In genomic region chr11:57491371-57492061, GRCh38 we compare ENCODE assay signal across 9 cellular contexts. TPM values are rescaled to one million over a fixed set of nuclear protein-coding genes. Genes with fewer than 3 reads are reported as not detected.
DNase-seq lines count a peak whose midpoint lies in the region; ATAC-seq, FAIRE-seq and TF ChIP-seq lines count a peak whose summit lies in the region.
"Had no signal": no experiment of that assay in that cellular context is flagged by ENCODE, and none has a peak within 500 bp of the region (broad histone marks: within the 10 kb centered on the region; RNA-seq: fewer than 3 reads in every experiment).

No MANE protein-coding gene starts in this region.

- no peak overlapping the region for H3K27ac Mint-ChIP-seq in Calu3 (ENCODE audit: unreplicated experiment)
- no peak overlapping the region for H3K27ac Mint-ChIP-seq in endodermal cell

- no TSS peak for BruUV-seq in Calu3 (replicated peaks; lab: Mats Ljungman, UMichigan)

- CTCF ChIA-PET in Calu3 (lab: Charles Lee) = no interaction called here

- H3K9me3 ChIP-seq in endodermal cell (ENCODE audit: control insufficient read depth, low read length) (no peaks in the 10 kb centered on the region), pancreas (no peaks in the 10 kb centered on the region), ovary (no peaks in the 10 kb centered on the region)

- TF ChIP-seq EP300 in ovary (IDR thresholded peaks at IDR 0.05) = no peak

- TF ChIP-seq CTCF in Calu3 (IDR thresholded peaks at IDR 0.05; ENCODE audit: unreplicated experiment) (peak; percentile 58), HL-60 (IDR thresholded peaks at IDR 0.05; ENCODE audit: insufficient read depth, low read length) (peak; percentile 61), endodermal cell (conservative IDR thresholded peaks at IDR 0.05) (peak; percentile 90), pancreas (IDR thresholded peaks at IDR 0.05) (peak; percentile 33 to 54 (median 44)), ovary (IDR thresholded peaks at IDR 0.05) (peak in 1 of 3 donors; percentile 26)

- no peaks in the 10 kb centered on the region for H3K36me3 ChIP-seq in endodermal cell (ENCODE audit: control insufficient read depth, insufficient read depth, low read length)
- H3K36me3 ChIP-seq in pancreas = peaks cover 7 to 60% (median 7%) of the 10 kb centered on the region in 3 donors
- no peaks in the 10 kb centered on the region for H3K36me3 ChIP-seq in ovary

- no peak for TF ChIP-seq POLR2A in ovary (IDR thresholded peaks at IDR 0.05)

- H3K4me3 ChIP-seq in HL-60 (replicated peaks; ENCODE audit: insufficient read depth, low read length) = no peak overlapping the region
- H3K4me3 ChIP-seq in endodermal cell (ENCODE audit: low read length) = no peak overlapping the region
- H3K4me3 ChIP-seq in pancreas = no peak overlapping the region
- H3K4me3 ChIP-seq in ovary = no peak overlapping the region

- H3K9me3 Mint-ChIP-seq in Calu3 (ENCODE audit: low read depth, unreplicated experiment) (no peaks in the 10 kb centered on the region), endodermal cell (no peaks in the 10 kb centered on the region)

- H3K4me1 ChIP-seq in endodermal cell (ENCODE audit: control insufficient read depth, insufficient read depth, low read length) (no peaks in the 10 kb centered on the region), pancreas (peaks cover 18 to 29% (median 24%) of the 10 kb centered on the region in 3 donors), ovary (ENCODE audit: insufficient read depth) (no peaks in the 10 kb centered on the region)

- ATAC-seq in activated CD4-positive, CD25-positive, alpha-beta regulatory T cell treated with anti-CD3 and anti-CD28 coated beads, Interleukin-2, amount 50 U/mL, for 24 hours = peak; percentile 52 to 55
- no peak for ATAC-seq in pancreas
- ATAC-seq in GM18873 (IDR thresholded peaks at IDR 0.05; ENCODE audit: low FRiP score, unreplicated experiment) = no peak

- DNase-seq in Calu3 (peak; percentile 54), HL-60 (ENCODE audit: low read depth in 1 of 2, low spot score in 1 of 2) (peak in 1 of 2 experiments; percentile 57), endodermal cell (peak; percentile 91), pancreas (peak in 1 of 6 donors; percentile 61), cortex of kidney (lab: John Stamatoyannopoulos, UW) (no peak), ovary (no peak)
- DNase-seq: left cardiac atrium had no signal

- peak overlapping the region; percentile 28; the same call in 1 of the 2 replicates for H3K27ac ChIP-seq in HL-60 (replicated peaks)
- H3K27ac ChIP-seq in endodermal cell (ENCODE audit: low read depth, low read length) = no peak overlapping the region
- H3K27ac ChIP-seq in pancreas = no peak overlapping the region
- H3K27ac ChIP-seq in ovary = no peak overlapping the region

- no peaks in the 10 kb centered on the region for H3K27me3 ChIP-seq in HL-60 (ENCODE audit: insufficient read depth, poor library complexity, severe bottlenecking)
- no peaks in the 10 kb centered on the region for H3K27me3 ChIP-seq in endodermal cell (ENCODE audit: control insufficient read depth, insufficient read depth, low read length, poor library complexity, severe bottlenecking)
- H3K27me3 ChIP-seq in pancreas = no peaks in the 10 kb centered on the region
- no peaks in the 10 kb centered on the region for H3K27me3 ChIP-seq in ovary

- no peak for FAIRE-seq in pancreas (lab: Jason Lieb, UNC)

- H3K27me3 Mint-ChIP-seq in Calu3 (ENCODE audit: unreplicated experiment) (no peaks in the 10 kb centered on the region), endodermal cell (ENCODE audit: insufficient read depth) (no peaks in the 10 kb centered on the region)

- WGBS in endodermal cell (ENCODE audit: insufficient coverage in 1 of 2, insufficient read length in 1 of 2), 2 experiments = 74 to 84% methylated on average over 4 to 11 of the region's 11 CpGs
- WGBS in pancreas, 2 donors = 75 to 80% methylated on average over 11 of the region's 11 CpGs
- WGBS in ovary, 3 donors = 80 to 87% (median 83%) methylated on average over 11 of the region's 11 CpGs

- H3K4me3 Mint-ChIP-seq in Calu3 (ENCODE audit: low read depth, unreplicated experiment) = no peak overlapping the region
- H3K4me3 Mint-ChIP-seq in endodermal cell = no peak overlapping the region

- intact Hi-C loops in Calu3 (cut with micrococcal nuclease; ENCODE audit: unreplicated experiment) (no loop called here), pancreas (cut with DNase I) (loop anchor here in 2 of 3 donors (5.0 kb wide), 1 partner anchor 36 kb away; no protein-coding TSS in a partner anchor), ovary (cut with DNase I) (loop anchor here (2.0 kb wide), 2 partner anchors 33 to 35 kb away; no protein-coding TSS in a partner anchor)

- H3K36me3 Mint-ChIP-seq in Calu3 (ENCODE audit: insufficient read depth, unreplicated experiment) (peaks cover 21% of the 10 kb centered on the region), endodermal cell (ENCODE audit: low read depth) (peaks cover 8% of the 10 kb centered on the region)

- H3K4me1 Mint-ChIP-seq in Calu3 (ENCODE audit: low read depth, unreplicated experiment) (peaks cover 15% of the 10 kb centered on the region), endodermal cell (peaks cover 6% of the 10 kb centered on the region)

- no peak overlapping the region for H3K9ac ChIP-seq in endodermal cell (ENCODE audit: extremely low read depth, low read length, poor library complexity, severe bottlenecking)

RNA-seq across cellular contexts. Expression of gene SLC43A1, which starts 24.0 kb away (rescaled TPM):
- total RNA-seq in Calu3 (2022) (9.5 and 12.5 TPM in 2 replicates), endodermal cell (1 to 10 TPM; 8.4 to 9.1 TPM), pancreas (100 to 1,000 TPM in 4 of 6 donors, 10 to 100 TPM in 2; 78.3 to 280 (median 137) TPM), ovary (10 to 100 TPM; 11.5 to 23.5 (median 18.6) TPM)
- 4.0 TPM for polyA plus RNA-seq in endodermal cell (2013, experiment 1 of 2)
- 2.1 TPM for polyA plus RNA-seq in endodermal cell (2013, experiment 2 of 2)
- polyA plus RNA-seq in pancreas (100 to 1,000 TPM; 100 to 110 TPM), ovary (10 to 100 TPM; 14.8 to 30.4 TPM)

RNA-seq across cellular contexts. Expression of gene RTN4RL2, which starts 31.2 kb away (rescaled TPM):
- total RNA-seq in Calu3 (2022) (1.9 and 3.6 TPM in 2 replicates), endodermal cell (1 to 10 TPM in 1 of 2 donors, under 1 TPM in 1; 0.97 to 1.5 TPM), pancreas (1 to 10 TPM in 3 of 6 donors, under 1 TPM in 3; 0.55 to 2.7 (median 1.1) TPM), ovary (1 to 10 TPM in 2 of 7 donors, under 1 TPM in 5; 0.23 to 2.0 (median 0.83) TPM)
- 13.5 TPM for polyA plus RNA-seq in endodermal cell (2013, experiment 1 of 2)
- polyA plus RNA-seq in endodermal cell (2013, experiment 2 of 2) = 14.4 TPM
- polyA plus RNA-seq in pancreas (1 to 10 TPM; 1.4 to 2.6 TPM), ovary (under 1 TPM in 1 of 2 donors, not detected in 1; 0.53 TPM)

RNA-seq across cellular contexts. Expression of gene TIMM10, which starts 39.0 kb away (rescaled TPM):
- total RNA-seq in Calu3 (2022) = 68.5 and 73.5 TPM in 2 replicates
- 10 to 100 TPM; 77.4 to 79.8 TPM for total RNA-seq in endodermal cell
- 53.9 TPM for polyA plus RNA-seq in endodermal cell (2013, experiment 1 of 2)
- polyA plus RNA-seq in endodermal cell (2013, experiment 2 of 2) = 49.5 TPM
- total RNA-seq in pancreas = 10 to 100 TPM; 12.2 to 32.6 (median 21.7) TPM
- 10 to 100 TPM; 15.7 to 25.8 TPM for polyA plus RNA-seq in pancreas
- 10 to 100 TPM; 23.4 to 42.0 (median 38.0) TPM for total RNA-seq in ovary
- polyA plus RNA-seq in ovary = 10 to 100 TPM; 32.0 to 36.2 TPM

RNA-seq across cellular contexts. Expression of gene SMTNL1, which starts 45.9 kb away (rescaled TPM):
- total RNA-seq in Calu3 (2022) (not detected in 2 replicates), endodermal cell (under 1 TPM; 0.22 TPM), pancreas (not detected), ovary (not detected)
- polyA plus RNA-seq in endodermal cell (2013, experiment 1 of 2) = 0.18 TPM
- polyA plus RNA-seq in endodermal cell (2013, experiment 2 of 2) = 0.46 TPM
- polyA plus RNA-seq in pancreas (not detected), ovary (not detected)
- total RNA-seq: left cardiac atrium had no signal

Comparison
In these comparisons a context has a peak if more than half of its experiments do, and no peak if none do; other contexts are left out.
1. DNase-seq: peak in Calu3 (single experiment) and endodermal cell (single experiment); none in cortex of kidney (single experiment) and ovary (0 of 5).
2. ATAC-seq: peak in activated CD4-positive, CD25-positive, alpha-beta regulatory T cell treated with anti-CD3 and anti-CD28 coated beads, Interleukin-2, amount 50 U/mL, for 24 hours (2 of 2); none in pancreas (0 of 4) and GM18873 (single experiment).